Comparison of ENCODE assay signal across 8 cellular contexts in the genomic region with DNA sequence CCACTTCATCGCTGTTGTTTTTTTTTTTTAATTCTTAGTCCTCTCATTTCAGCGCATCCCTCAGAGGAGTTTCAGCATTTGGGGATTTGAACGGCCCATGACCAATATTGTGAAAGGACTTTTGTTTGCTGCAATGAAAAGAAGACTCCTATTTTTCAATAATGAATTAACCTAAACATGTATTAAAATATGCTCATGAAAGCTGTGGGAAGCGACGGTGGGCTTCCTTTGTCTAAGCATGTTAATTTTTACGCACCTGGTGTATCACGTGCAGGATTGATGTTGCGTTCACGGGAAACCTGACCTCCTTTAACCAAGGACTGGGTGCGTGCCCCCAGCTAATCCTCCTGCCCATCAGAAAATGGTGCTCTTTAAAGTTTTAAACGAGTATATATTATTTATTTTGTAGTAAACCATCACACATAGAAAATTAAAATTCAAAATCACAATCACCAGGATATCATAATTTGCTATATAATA. TPM values are rescaled to one million over a fixed set of nuclear protein-coding genes. Genes with fewer than 3 reads are reported as not detected.
A peak's percentile ranks its signal among the peaks of the same experiment; 100 is the strongest.
DNase-seq lines count a peak whose midpoint lies in the region; ATAC-seq and TF ChIP-seq lines count a peak whose summit lies in the region.

No MANE protein-coding gene starts in this region.

- peak overlapping the region; percentile 60 to 86 (median 79) for H3K4me3 ChIP-seq in mammary epithelial cell (replicated peaks in 1 of 3; ENCODE audit: insufficient read depth in 1 of 3, low read depth in 2 of 3, low read length in 3 of 3)

- no peaks in the 10 kb centered on the region for H3K9me3 ChIP-seq in mammary epithelial cell (replicated peaks; ENCODE audit: insufficient read depth, low read length)

- no peaks in the 10 kb centered on the region for H3K36me3 Mint-ChIP-seq in HFFc6 (ENCODE audit: low read depth)
- H3K36me3 Mint-ChIP-seq in naive thymus-derived CD8-positive, alpha-beta T cell: no peaks in the 10 kb centered on the region

- in situ Hi-C loops in mammary epithelial cell (cut with MboI; ENCODE audit: low sequenced_read_pairs in 2 of 2) (no loop called here), KBM-7 (cut with MboI; ENCODE audit: low pct_unique_long_range_greater_than_20kb, low sequenced_read_pairs) (no loop called here)

- WGBS in mammary epithelial cell (ENCODE audit: low coverage, missing lambda C conversion rate): 17% methylated on average over 9 of the region's 11 CpGs

- H3K27ac Mint-ChIP-seq in HFFc6: peak overlapping the region; percentile 64
- peak overlapping the region in 8 of 10 donors; percentile 10 to 90 (median 62) for H3K27ac Mint-ChIP-seq in naive thymus-derived CD8-positive, alpha-beta T cell

- POLR2A ChIA-PET in naive thymus-derived CD8-positive, alpha-beta T cell (lab: Charles Lee): interaction anchor here (1.7 to 1.8 kb wide), 2 partner anchors 46 to 76 kb away, joined by 6 to 8 read pairs; a partner anchor contains a TSS

- peak overlapping the region; percentile 99 for H3K4me2 ChIP-seq in mammary epithelial cell (ENCODE audit: insufficient read depth, low read depth, low read length)

- no peaks in the 10 kb centered on the region for H3K79me2 ChIP-seq in mammary epithelial cell (ENCODE audit: insufficient read depth, low read length)

- H3K36me3 ChIP-seq in mammary epithelial cell (ENCODE audit: insufficient read depth, low read length): no peaks in the 10 kb centered on the region

- TF ChIP-seq CTCF in C4-2B (conservative IDR thresholded peaks at IDR 0.05) (no peak), HFFc6 (IDR thresholded peaks at IDR 0.05) (no peak), mammary epithelial cell (conservative IDR thresholded peaks at IDR 0.05 in 1 of 2, IDR thresholded peaks at IDR 0.05 in 1 of 2; ENCODE audit: extremely low read depth in 1 of 2, insufficient read depth in 1 of 2, low read depth in 1 of 2, low read length in 2 of 2) (no peak)

- dilution Hi-C loops in mammary epithelial cell (cut with HindIII; ENCODE audit: low sequenced_read_pairs): no loop called here

- no peaks in the 10 kb centered on the region for H4K20me1 ChIP-seq in mammary epithelial cell (ENCODE audit: insufficient read depth, low read length)

- BruUV-seq in mammary epithelial cell (replicated peaks; lab: Mats Ljungman, UMichigan): no TSS peak

- H3K9me3 Mint-ChIP-seq in HFFc6: no peaks in the 10 kb centered on the region
- no peaks in the 10 kb centered on the region for H3K9me3 Mint-ChIP-seq in naive thymus-derived CD8-positive, alpha-beta T cell

- H3K27ac ChIP-seq in C4-2B (peak overlapping the region; percentile 52), mammary epithelial cell (ENCODE audit: insufficient read depth, low read depth, low read length) (no peak overlapping the region)

- peak overlapping the region; percentile 89 for H3K4me3 Mint-ChIP-seq in HFFc6
- H3K4me3 Mint-ChIP-seq in naive thymus-derived CD8-positive, alpha-beta T cell: peak overlapping the region; percentile 82 to 96 (median 92)

- H3K4me1 Mint-ChIP-seq in HFFc6 (ENCODE audit: low read depth): 0 out of 2 replicates have a peak, but pooled peaks cover 6% of the 10 kb centered on the region
- peaks cover 10 to 21% (median 16%) of the 10 kb centered on the region in 4 donors for H3K4me1 Mint-ChIP-seq in naive thymus-derived CD8-positive, alpha-beta T cell

- CTCF ChIA-PET in mammary epithelial cell (lab: Charles Lee; ENCODE audit: low non-redundant PET): interaction anchor here (0.6 kb wide), 1 partner anchor 11 kb away, joined by 3 read pairs; no protein-coding TSS in a partner anchor

- H3K27me3 Mint-ChIP-seq in HFFc6 (ENCODE audit: insufficient read depth): peaks cover 39% of the 10 kb centered on the region
- H3K27me3 Mint-ChIP-seq in naive thymus-derived CD8-positive, alpha-beta T cell: peaks cover 5 to 12% (median 9%) of the 10 kb centered on the region in 5 donors

- DNase-seq in HFFc6 (no peak), mammary epithelial cell (no peak), NCI-H187 (lab: John Stamatoyannopoulos, UW) (no peak), KBM-7 (no peak)
- no peak for DNase-seq in naive thymus-derived CD8-positive, alpha-beta T cell
- no peak for DNase-seq in activated naive CD4-positive, alpha-beta T cell treated with anti-CD3 and anti-CD28 coated beads, Interleukin-2, amount 50 U/mL, for 16 hours

- peak overlapping the region; percentile 98 for H2AFZ ChIP-seq in mammary epithelial cell (ENCODE audit: low read depth, low read length)

- H3K9ac ChIP-seq in mammary epithelial cell (ENCODE audit: insufficient read depth, low read length): peak overlapping the region; percentile 48

- intact Hi-C loops in mammary epithelial cell (cut with micrococcal nuclease): loop anchor here (10.0 kb wide), 1 partner anchor 563 kb away; no protein-coding TSS in a partner anchor

- no peak for ATAC-seq in naive thymus-derived CD8-positive, alpha-beta T cell
- no peak for ATAC-seq in GM18519 (IDR thresholded peaks at IDR 0.05; ENCODE audit: low FRiP score, unreplicated experiment)

- H3K4me1 ChIP-seq in mammary epithelial cell (ENCODE audit: insufficient read depth, low read length): peaks cover 10% of the 10 kb centered on the region

- peaks cover 5% of the 10 kb centered on the region for H3K27me3 ChIP-seq in mammary epithelial cell (ENCODE audit: insufficient read depth, low read length)

RNA-seq across cellular contexts. Expression of a gene that starts 0.6 kb away (rescaled TPM):
- total RNA-seq in HFFc6 (2021; fragmentation: NEBNext Ultra II Directional; extraction: Animal tissue kit (Norgen Biotek cat#: 25700)): not detected
- total RNA-seq in mammary epithelial cell: under 1 TPM; 0.17 to 0.59 TPM
- 0.08 TPM for polyA plus RNA-seq in mammary epithelial cell
- polyA minus RNA-seq in mammary epithelial cell: not detected
- total RNA-seq in naive thymus-derived CD8-positive, alpha-beta T cell: 1 to 10 TPM; 1.3 to 1.4 TPM
- under 1 TPM; 0.27 to 0.97 (median 0.47) TPM for polyA plus RNA-seq in naive thymus-derived CD8-positive, alpha-beta T cell

RNA-seq across cellular contexts. Expression of a gene that starts 46.3 kb away (rescaled TPM):
- 10 to 100 TPM; 23.1 to 35.6 (median 32.5) TPM for total RNA-seq in HFFc6 (2021; fragmentation: NEBNext Ultra II Directional; extraction: Animal tissue kit (Norgen Biotek cat#: 25700))
- 10 to 100 TPM; 24.7 to 30.0 TPM for total RNA-seq in mammary epithelial cell
- 21.0 TPM for polyA plus RNA-seq in mammary epithelial cell
- 90.4 TPM for polyA minus RNA-seq in mammary epithelial cell
- total RNA-seq in naive thymus-derived CD8-positive, alpha-beta T cell: 10 to 100 TPM; 22.9 to 34.8 TPM
- polyA plus RNA-seq in naive thymus-derived CD8-positive, alpha-beta T cell: 10 to 100 TPM; 34.7 to 53.9 (median 45.2) TPM
